ENCODE assay signal across 22 cellular contexts in the genomic region with DNA sequence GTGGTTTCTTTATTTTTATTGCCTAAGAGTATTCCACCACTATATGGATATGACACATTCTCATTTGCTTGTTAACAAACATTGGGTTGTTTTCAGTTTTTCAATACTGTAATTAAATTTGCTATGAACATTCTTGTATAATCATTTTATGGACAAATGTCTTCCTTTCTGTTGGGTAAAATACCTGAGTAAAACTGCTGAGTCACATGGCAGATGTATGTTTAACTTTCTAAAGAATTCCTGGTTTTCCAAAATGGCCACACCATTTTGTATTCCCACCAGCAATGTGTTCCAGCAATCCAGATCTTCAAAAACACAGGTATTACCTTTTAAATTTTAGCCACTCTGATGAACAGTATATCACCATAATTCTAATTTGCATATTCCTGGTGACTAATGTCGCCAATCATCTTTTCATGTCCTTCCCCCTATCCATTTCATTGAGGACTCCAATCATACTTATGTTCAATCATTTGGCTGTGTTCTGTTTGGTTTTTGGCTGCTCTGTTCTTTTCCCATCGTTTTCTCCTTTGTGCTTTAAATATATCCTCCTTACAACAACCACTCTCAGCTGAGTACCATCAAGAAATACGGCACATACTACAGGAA. TPM values are rescaled to one million over a fixed set of nuclear protein-coding genes. Genes with fewer than 3 reads are reported as not detected.
A peak's percentile ranks its signal among the peaks of the same experiment; 100 is the strongest.
DNase-seq lines count a peak whose midpoint lies in the region; ATAC-seq, FAIRE-seq and TF ChIP-seq lines count a peak whose summit lies in the region.
"Had no signal": no experiment of that assay in that cellular context is flagged by ENCODE, and none has a peak within 500 bp of the region (broad histone marks: within the 10 kb centered on the region; RNA-seq: fewer than 3 reads in every experiment).

No MANE protein-coding gene starts in this region.

- CTCF ChIA-PET in HepG2 (lab: Yijun Ruan, JAX; ENCODE audit: low intra/inter-chr PET ratio, low total read pairs) (no interaction called here), PC-9 (lab: Charles Lee) (no interaction called here)

- peaks cover 47% of the 10 kb centered on the region for H3K4me1 Mint-ChIP-seq in activated T-helper 2 cell treated with anti-CD3 and anti-CD28 coated beads, Interferon-gamma antibody, Interleukin-2, Interleukin-4, amounts not matched to agents 10 μg/mL and 5 μg/mL and 100 μg/mL, durations not matched to agents 14 hours and 24 hours and 36 hours (ENCODE audit: low read depth)

- BruUV-seq in HepG2 (replicated peaks; lab: Mats Ljungman, UMichigan), result TSS peak; percentile 36
- no TSS peak for BruUV-seq in PC-9 (replicated peaks; lab: Mats Ljungman, UMichigan)

- TF ChIP-seq CTCF in HepG2 (CRISPR knock-in tag; IDR thresholded peaks at IDR 0.05) (no peak), right lobe of liver (IDR thresholded peaks at IDR 0.05) (no peak), PC-9 (conservative IDR thresholded peaks at IDR 0.05) (no peak)

- no peaks in the 10 kb centered on the region for H3K27me3 Mint-ChIP-seq in activated T-helper 2 cell treated with anti-CD3 and anti-CD28 coated beads, Interferon-gamma antibody, Interleukin-2, Interleukin-4, amounts not matched to agents 10 μg/mL and 5 μg/mL and 100 μg/mL, durations not matched to agents 14 hours and 24 hours and 36 hours (ENCODE audit: low read depth)
- H3K27me3 Mint-ChIP-seq: CD8-positive, alpha-beta memory T cell had no signal

- ATAC-seq in HepG2, result no peak
- ATAC-seq in right lobe of liver, result no peak
- ATAC-seq: gastrocnemius medialis had no signal

- H2AFZ ChIP-seq in HepG2 (ENCODE audit: low read length) (no peak overlapping the region), PC-9 (no peak overlapping the region)

- no peak overlapping the region for H3K4me2 ChIP-seq in HepG2 (ENCODE audit: low read depth, low read length)
- H3K4me2 ChIP-seq in PC-9, result no peak overlapping the region
- H3K4me2 ChIP-seq: KMS-11, smooth muscle cell had no signal

- POLR2A ChIA-PET in HepG2 (lab: Yijun Ruan, JAX) (no interaction called here), PC-9 (lab: Charles Lee; ENCODE audit: unreplicated experiment) (no interaction called here)

- 95% methylated on average over 3 of the region's 3 CpGs for WGBS in HepG2 (ENCODE audit: low lambda C conversion rate)
- 91% methylated on average over 3 of the region's 3 CpGs for WGBS in right lobe of liver (ENCODE audit: insufficient coverage, low coverage, low lambda C conversion rate, missing lambda C conversion rate)

- H3K9me2 ChIP-seq in PC-9 (ENCODE audit: insufficient read depth), result no peaks in the 10 kb centered on the region

- H3K27me3 ChIP-seq in HepG2 (ENCODE audit: control insufficient read depth in 1 of 2, insufficient read depth in 2 of 2, low read length in 2 of 2), result no peaks in the 10 kb centered on the region
- no peaks in the 10 kb centered on the region for H3K27me3 ChIP-seq in right lobe of liver
- H3K27me3 ChIP-seq in PC-9 (ENCODE audit: insufficient read depth, low read depth), result no peaks in the 10 kb centered on the region
- H3K27me3 ChIP-seq: gastrocnemius medialis, thyroid gland had no signal

- no peak overlapping the region for H3K9ac ChIP-seq in HepG2 (ENCODE audit: insufficient read depth, low read depth, low read length)
- H3K9ac ChIP-seq: KMS-11 had no signal

- intact Hi-C loops in HepG2 (cut with micrococcal nuclease; ENCODE audit: unreplicated experiment), result no loop called here
- intact Hi-C loops in right lobe of liver (cut with DNase I), result no loop called here
- intact Hi-C loops in PC-9 (cut with micrococcal nuclease; ENCODE audit: unreplicated experiment), result no loop called here
- intact Hi-C loops in activated T-helper 2 cell treated with anti-CD3 and anti-CD28 coated beads, Interferon-gamma antibody, Interleukin-2, Interleukin-4, amounts not matched to agents 10 μg/mL and 5 μg/mL and 100 μg/mL, durations not matched to agents 14 hours and 24 hours and 36 hours (cut with micrococcal nuclease), result no loop called here

- in situ Hi-C loops in HepG2 (cut with HindIII; ENCODE audit: extremely low pct_ligation_motif_present, low pct_unique_long_range_greater_than_20kb), result no loop called here

- H3K9me3 Mint-ChIP-seq in activated T-helper 2 cell treated with anti-CD3 and anti-CD28 coated beads, Interferon-gamma antibody, Interleukin-2, Interleukin-4, amounts not matched to agents 10 μg/mL and 5 μg/mL and 100 μg/mL, durations not matched to agents 14 hours and 24 hours and 36 hours, result no peaks in the 10 kb centered on the region
- H3K9me3 Mint-ChIP-seq: CD8-positive, alpha-beta memory T cell had no signal

- TF ChIP-seq EP300 in HepG2 (IDR thresholded peaks at IDR 0.05; ENCODE audit: low read depth in 2 of 2, low read length in 2 of 2), result no peak
- no peak for TF ChIP-seq EP300 in HepG2 (CRISPR knock-in tag; IDR thresholded peaks at IDR 0.05; ENCODE audit: borderline replicate concordance)

- H4K20me1 ChIP-seq in HepG2 (ENCODE audit: insufficient read depth, low read length) (peaks cover 7% of the 10 kb centered on the region; the same call in 1 of the 2 replicates), PC-9 (ENCODE audit: insufficient read depth) (peaks cover 12% of the 10 kb centered on the region; the same call in 1 of the 2 replicates)

- FAIRE-seq in HepG2 (lab: Jason Lieb, UNC), result no peak

- H3K79me2 ChIP-seq in HepG2 (ENCODE audit: insufficient read depth, low read length), result peaks cover 64% of the 10 kb centered on the region
- peaks cover 97% of the 10 kb centered on the region for H3K79me2 ChIP-seq in PC-9 (ENCODE audit: low read depth)

- no peak for TF ChIP-seq POLR2A in HepG2 (IDR thresholded peaks at IDR 0.05; ENCODE audit: insufficient read depth in 1 of 2, low read depth in 2 of 2, low read length in 2 of 2)
- no peak for TF ChIP-seq POLR2A in right lobe of liver (IDR thresholded peaks at IDR 0.05)

- H3K4me3 Mint-ChIP-seq in activated T-helper 2 cell treated with anti-CD3 and anti-CD28 coated beads, Interferon-gamma antibody, Interleukin-2, Interleukin-4, amounts not matched to agents 10 μg/mL and 5 μg/mL and 100 μg/mL, durations not matched to agents 14 hours and 24 hours and 36 hours (ENCODE audit: low read depth), result no peak overlapping the region

- H3K36me3 Mint-ChIP-seq in activated T-helper 2 cell treated with anti-CD3 and anti-CD28 coated beads, Interferon-gamma antibody, Interleukin-2, Interleukin-4, amounts not matched to agents 10 μg/mL and 5 μg/mL and 100 μg/mL, durations not matched to agents 14 hours and 24 hours and 36 hours (ENCODE audit: low read depth), result peaks cover 21% of the 10 kb centered on the region

- no peak overlapping the region for H3K27ac Mint-ChIP-seq in activated T-helper 2 cell treated with anti-CD3 and anti-CD28 coated beads, Interferon-gamma antibody, Interleukin-2, Interleukin-4, amounts not matched to agents 10 μg/mL and 5 μg/mL and 100 μg/mL, durations not matched to agents 14 hours and 24 hours and 36 hours

- peaks cover 26% of the 10 kb centered on the region for H3F3A ChIP-seq in PC-9 (ENCODE audit: insufficient read depth, low read depth)

- H3K9me3 ChIP-seq in HepG2 (ENCODE audit: low read length) (no peaks in the 10 kb centered on the region), right lobe of liver (no peaks in the 10 kb centered on the region), PC-9 (ENCODE audit: insufficient read depth, low read depth) (peaks cover 11% of the 10 kb centered on the region; the same call in 1 of the 2 replicates)
- H3K9me3 ChIP-seq: gastrocnemius medialis, thyroid gland had no signal

- H3K27ac ChIP-seq in HepG2 (ENCODE audit: extremely low read length, insufficient read depth, low read length) (peak overlapping the region; percentile 41), right lobe of liver (no peak overlapping the region), PC-9 (peak overlapping the region; percentile 18; the same call in 1 of the 2 replicates), epithelial cell of prostate (peak overlapping the region; percentile 43)
- H3K27ac ChIP-seq: gastrocnemius medialis, KMS-11, thyroid gland had no signal

- no peak for TF ChIP-seq RAD21 in HepG2 (CRISPR knock-in tag; IDR thresholded peaks at IDR 0.05)

- H3K4me1 ChIP-seq in HepG2 (ENCODE audit: insufficient read depth, low read length), result peaks cover 39% of the 10 kb centered on the region
- peaks cover 0 to 21% (median 6%) of the 10 kb centered on the region in 4 donors for H3K4me1 ChIP-seq in right lobe of liver
- peaks cover 22% of the 10 kb centered on the region; the same call in 1 of the 2 replicates for H3K4me1 ChIP-seq in PC-9 (replicated peaks; ENCODE audit: insufficient read depth)

- H3K36me3 ChIP-seq in HepG2 (replicated peaks in 1 of 2; ENCODE audit: control insufficient read depth in 1 of 2, insufficient read depth in 2 of 2, low read length in 2 of 2) (no peaks in the 10 kb centered on the region), right lobe of liver (no peaks in the 10 kb centered on the region), PC-9 (ENCODE audit: low read depth) (no peaks in the 10 kb centered on the region)
- H3K36me3 ChIP-seq: gastrocnemius medialis, thyroid gland had no signal

- DNase-seq in HepG2 (ENCODE audit: low spot score), result no peak
- DNase-seq in right lobe of liver, result no peak
- no peak for DNase-seq in PC-9
- DNase-seq in epithelial cell of prostate (ENCODE audit: low read depth, low spot score), result no peak
- no peak for DNase-seq in NCI-H2196 (lab: John Stamatoyannopoulos, UW; ENCODE audit: unreplicated experiment)
- no peak for DNase-seq in NCI-H1105 (lab: John Stamatoyannopoulos, UW)
- no peak for DNase-seq in activated T-helper 2 cell treated with anti-CD3 and anti-CD28 coated beads, Interferon-gamma antibody, Interleukin-2, Interleukin-4, amounts not matched to agents 10 μg/mL and 5 μg/mL and 100 μg/mL, durations not matched to agents 14 hours and 24 hours and 36 hours (ENCODE audit: low spot score)
- DNase-seq: activated CD4-positive, alpha-beta T cell treated with anti-CD3 and anti-CD28 coated beads for 48 hours; aorta; CD8-positive, alpha-beta memory T cell; central memory CD4-positive, alpha-beta T cell; DMS79; gastrocnemius medialis; mammary epithelial cell; NCI-H2171 treated with DMSO at 0.1 percent for 48 hours; nucleus accumbens; SHP77; stimulated activated naive CD4-positive, alpha-beta T cell; SW 1271; thyroid gland had no signal

- H3K4me3 ChIP-seq in HepG2 (replicated peaks in 1 of 3; ENCODE audit: insufficient read depth in 1 of 3, low read depth in 2 of 3, low read length in 3 of 3), result no peak overlapping the region
- no peak overlapping the region for H3K4me3 ChIP-seq in right lobe of liver
- H3K4me3 ChIP-seq in PC-9, result no peak overlapping the region
- H3K4me3 ChIP-seq: gastrocnemius medialis, smooth muscle cell, thyroid gland had no signal

RNA-seq across cellular contexts. Expression of a gene that starts 36.0 kb away (rescaled TPM):
- total RNA-seq in HepG2 (2016; rRNA removed; fragmentation: Illumina TruSeq; extraction: Trizol) (20.1 and 22.3 TPM in 2 replicates), right lobe of liver (10 to 100 TPM in 5 of 6 experiments, 1 to 10 TPM in 1; 8.9 to 16.1 (median 13.7) TPM), PC-9 (2021) (22.5 and 29.0 TPM in 2 replicates)
- total RNA-seq in HepG2 (2016; cell fraction: cytosol; rRNA removed; fragmentation: Illumina TruSeq; extraction: Trizol; ENCODE audit: low read depth), result 12.4 and 17.6 TPM in 2 replicates
- total RNA-seq in HepG2 (2016; cell fraction: insoluble cytoplasmic fraction; rRNA removed; fragmentation: Illumina TruSeq; extraction: Trizol), result 21.4 and 21.8 TPM in 2 replicates
- 6.8 and 8.7 TPM in 2 replicates for total RNA-seq in HepG2 (2016; cell fraction: membrane; rRNA removed; fragmentation: Illumina TruSeq; extraction: Trizol)
- total RNA-seq in HepG2 (2016; cell fraction: nucleus; rRNA removed; fragmentation: Illumina TruSeq; extraction: Trizol), result 33.8 and 35.2 TPM in 2 replicates
- 7.6 and 9.9 TPM in 2 replicates for polyA plus RNA-seq in HepG2 (2011; rRNA removed)
- 3.7 and 6.4 TPM in 2 replicates for polyA plus RNA-seq in HepG2 (2011; cell fraction: cytosol; rRNA removed)
- polyA plus RNA-seq in HepG2 (2011; cell fraction: nucleus; rRNA removed), result 8.2 and 10.0 TPM in 2 replicates
- polyA plus RNA-seq in HepG2 (2012), result 9.6 and 11.9 TPM in 2 replicates
- 0.41 and 0.44 TPM in 2 replicates for polyA plus RNA-seq in HepG2 (2016; cell fraction: cytosol; fragmentation: Illumina TruSeq; extraction: Trizol; ENCODE audit: low read depth)
- 13.7 and 14.3 TPM in 2 replicates for polyA plus RNA-seq in HepG2 (2016; cell fraction: insoluble cytoplasmic fraction; fragmentation: Illumina TruSeq; extraction: Trizol; ENCODE audit: low read depth)
- 1.9 and 2.1 TPM in 2 replicates for polyA plus RNA-seq in HepG2 (2016; cell fraction: membrane; fragmentation: Illumina TruSeq; extraction: Trizol; ENCODE audit: low read depth)
- 9.6 and 12.3 TPM in 2 replicates for polyA plus RNA-seq in HepG2 (2016; cell fraction: nucleus; fragmentation: Illumina TruSeq; extraction: Trizol; ENCODE audit: insufficient read depth, low read depth)
- 36.0 and 45.8 TPM in 2 replicates for polyA minus RNA-seq in HepG2 (2011; rRNA and poly(A)+ RNA removed; ENCODE audit: low replicate concordance)
- 25.9 and 29.8 TPM in 2 replicates for polyA minus RNA-seq in HepG2 (2011; cell fraction: cytosol; rRNA and poly(A)+ RNA removed)
- polyA minus RNA-seq in HepG2 (2011; cell fraction: nucleus; rRNA and poly(A)+ RNA removed), result 152 and 172 TPM in 2 replicates
- 34.7 and 37.6 TPM in 2 replicates for total RNA-seq in activated T-helper 2 cell treated with anti-CD3 and anti-CD28 coated beads, Interferon-gamma antibody, Interleukin-2, Interleukin-4, amounts not matched to agents 10 μg/mL and 5 μg/mL and 100 μg/mL, durations not matched to agents 14 hours and 24 hours and 36 hours

Comparison
In these comparisons a context has a peak if more than half of its experiments do, and no peak if none do; other contexts are left out.
1. H3K27ac ChIP-seq: peak in HepG2 (single experiment), PC-9 (single experiment) and epithelial cell of prostate (single experiment); none in right lobe of liver (0 of 3).